ENCODE assay signal across 1 cellular context in genomic region chr17:45904886-45905285, GRCh38.
TF ChIP-seq lines count a peak whose summit lies in the region.

No MANE protein-coding gene starts in this region.

TF ChIP-seq in GM23338, 12 proteins besides CTCF, POLR2A, EP300 and RAD21 (continued from another document):
- TF ChIP-seq CREB1 (CRISPR knock-in tag; IDR thresholded peaks at IDR 0.05; ENCODE audit: low read depth) = no peak
- TF ChIP-seq STAT1 (IDR thresholded peaks at IDR 0.05; ENCODE audit: unreplicated experiment) = no peak
- TF ChIP-seq ZNF114 (CRISPR knock-in tag; IDR thresholded peaks at IDR 0.05) = no peak
- TF ChIP-seq, protein P1, sequence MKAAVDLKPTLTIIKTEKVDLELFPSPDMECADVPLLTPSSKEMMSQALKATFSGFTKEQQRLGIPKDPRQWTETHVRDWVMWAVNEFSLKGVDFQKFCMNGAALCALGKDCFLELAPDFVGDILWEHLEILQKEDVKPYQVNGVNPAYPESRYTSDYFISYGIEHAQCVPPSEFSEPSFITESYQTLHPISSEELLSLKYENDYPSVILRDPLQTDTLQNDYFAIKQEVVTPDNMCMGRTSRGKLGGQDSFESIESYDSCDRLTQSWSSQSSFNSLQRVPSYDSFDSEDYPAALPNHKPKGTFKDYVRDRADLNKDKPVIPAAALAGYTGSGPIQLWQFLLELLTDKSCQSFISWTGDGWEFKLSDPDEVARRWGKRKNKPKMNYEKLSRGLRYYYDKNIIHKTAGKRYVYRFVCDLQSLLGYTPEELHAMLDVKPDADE (IDR thresholded peaks at IDR 0.05) = no peak
- TF ChIP-seq, protein P2, sequence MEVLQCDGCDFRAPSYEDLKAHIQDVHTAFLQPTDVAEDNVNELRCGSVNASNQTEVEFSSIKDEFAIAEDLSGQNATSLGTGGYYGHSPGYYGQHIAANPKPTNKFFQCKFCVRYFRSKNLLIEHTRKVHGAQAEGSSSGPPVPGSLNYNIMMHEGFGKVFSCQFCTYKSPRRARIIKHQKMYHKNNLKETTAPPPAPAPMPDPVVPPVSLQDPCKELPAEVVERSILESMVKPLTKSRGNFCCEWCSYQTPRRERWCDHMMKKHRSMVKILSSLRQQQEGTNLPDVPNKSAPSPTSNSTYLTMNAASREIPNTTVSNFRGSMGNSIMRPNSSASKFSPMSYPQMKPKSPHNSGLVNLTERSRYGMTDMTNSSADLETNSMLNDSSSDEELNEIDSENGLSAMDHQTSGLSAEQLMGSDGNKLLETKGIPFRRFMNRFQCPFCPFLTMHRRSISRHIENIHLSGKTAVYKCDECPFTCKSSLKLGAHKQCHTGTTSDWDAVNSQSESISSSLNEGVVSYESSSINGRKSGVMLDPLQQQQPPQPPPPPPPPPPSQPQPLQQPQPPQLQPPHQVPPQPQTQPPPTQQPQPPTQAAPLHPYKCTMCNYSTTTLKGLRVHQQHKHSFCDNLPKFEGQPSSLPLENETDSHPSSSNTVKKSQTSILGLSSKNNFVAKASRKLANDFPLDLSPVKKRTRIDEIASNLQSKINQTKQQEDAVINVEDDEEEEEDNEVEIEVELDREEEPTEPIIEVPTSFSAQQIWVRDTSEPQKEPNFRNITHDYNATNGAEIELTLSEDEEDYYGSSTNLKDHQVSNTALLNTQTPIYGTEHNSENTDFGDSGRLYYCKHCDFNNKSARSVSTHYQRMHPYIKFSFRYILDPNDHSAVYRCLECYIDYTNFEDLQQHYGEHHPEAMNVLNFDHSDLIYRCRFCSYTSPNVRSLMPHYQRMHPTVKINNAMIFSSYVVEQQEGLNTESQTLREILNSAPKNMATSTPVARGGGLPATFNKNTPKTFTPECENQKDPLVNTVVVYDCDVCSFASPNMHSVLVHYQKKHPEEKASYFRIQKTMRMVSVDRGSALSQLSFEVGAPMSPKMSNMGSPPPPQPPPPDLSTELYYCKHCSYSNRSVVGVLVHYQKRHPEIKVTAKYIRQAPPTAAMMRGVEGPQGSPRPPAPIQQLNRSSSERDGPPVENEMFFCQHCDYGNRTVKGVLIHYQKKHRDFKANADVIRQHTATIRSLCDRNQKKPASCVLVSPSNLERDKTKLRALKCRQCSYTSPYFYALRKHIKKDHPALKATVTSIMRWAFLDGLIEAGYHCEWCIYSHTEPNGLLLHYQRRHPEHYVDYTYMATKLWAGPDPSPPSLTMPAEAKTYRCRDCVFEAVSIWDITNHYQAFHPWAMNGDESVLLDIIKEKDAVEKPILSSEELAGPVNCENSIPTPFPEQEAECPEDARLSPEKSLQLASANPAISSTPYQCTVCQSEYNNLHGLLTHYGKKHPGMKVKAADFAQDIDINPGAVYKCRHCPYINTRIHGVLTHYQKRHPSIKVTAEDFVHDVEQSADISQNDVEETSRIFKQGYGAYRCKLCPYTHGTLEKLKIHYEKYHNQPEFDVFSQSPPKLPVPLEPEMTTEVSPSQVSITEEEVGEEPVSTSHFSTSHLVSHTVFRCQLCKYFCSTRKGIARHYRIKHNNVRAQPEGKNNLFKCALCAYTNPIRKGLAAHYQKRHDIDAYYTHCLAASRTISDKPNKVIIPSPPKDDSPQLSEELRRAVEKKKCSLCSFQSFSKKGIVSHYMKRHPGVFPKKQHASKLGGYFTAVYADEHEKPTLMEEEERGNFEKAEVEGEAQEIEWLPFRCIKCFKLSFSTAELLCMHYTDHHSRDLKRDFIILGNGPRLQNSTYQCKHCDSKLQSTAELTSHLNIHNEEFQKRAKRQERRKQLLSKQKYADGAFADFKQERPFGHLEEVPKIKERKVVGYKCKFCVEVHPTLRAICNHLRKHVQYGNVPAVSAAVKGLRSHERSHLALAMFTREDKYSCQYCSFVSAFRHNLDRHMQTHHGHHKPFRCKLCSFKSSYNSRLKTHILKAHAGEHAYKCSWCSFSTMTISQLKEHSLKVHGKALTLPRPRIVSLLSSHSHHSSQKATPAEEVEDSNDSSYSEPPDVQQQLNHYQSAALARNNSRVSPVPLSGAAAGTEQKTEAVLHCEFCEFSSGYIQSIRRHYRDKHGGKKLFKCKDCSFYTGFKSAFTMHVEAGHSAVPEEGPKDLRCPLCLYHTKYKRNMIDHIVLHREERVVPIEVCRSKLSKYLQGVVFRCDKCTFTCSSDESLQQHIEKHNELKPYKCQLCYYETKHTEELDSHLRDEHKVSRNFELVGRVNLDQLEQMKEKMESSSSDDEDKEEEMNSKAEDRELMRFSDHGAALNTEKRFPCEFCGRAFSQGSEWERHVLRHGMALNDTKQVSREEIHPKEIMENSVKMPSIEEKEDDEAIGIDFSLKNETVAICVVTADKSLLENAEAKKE (CRISPR knock-in tag; IDR thresholded peaks at IDR 0.05) = no peak
- TF ChIP-seq EZH2phosphoT487 (IDR thresholded peaks at IDR 0.05; ENCODE audit: unreplicated experiment) = no peak
- TF ChIP-seq JUNB (IDR thresholded peaks at IDR 0.05; ENCODE audit: unreplicated experiment) = no peak
- TF ChIP-seq POLR2AphosphoS5 (IDR thresholded peaks at IDR 0.05; ENCODE audit: low read depth) = no peak
- no peak for TF ChIP-seq ZNF331 (CRISPR knock-in tag; IDR thresholded peaks at IDR 0.05; ENCODE audit: low read depth)
- no peak for TF ChIP-seq NANOG (IDR thresholded peaks at IDR 0.05; ENCODE audit: borderline replicate concordance)
